ENCODE assay signal across 19 cellular contexts in genomic region chr11:134734894-134735293, GRCh38.
DNase-seq lines count a peak whose midpoint lies in the region; ATAC-seq, FAIRE-seq and TF ChIP-seq lines count a peak whose summit lies in the region.
"Had no signal": no experiment of that assay in that cellular context is flagged by ENCODE, and none has a peak within 500 bp of the region (broad histone marks: within the 10 kb centered on the region; RNA-seq: fewer than 3 reads in every experiment).

No MANE protein-coding gene starts in this region.

- no peak for FAIRE-seq in GM12892 (lab: Jason Lieb, UNC)
- FAIRE-seq: H1 had no signal

- POLR2A ChIA-PET in activated naive CD8-positive, alpha-beta T cell treated with anti-CD3 and anti-CD28 coated beads, Interleukin-2, amount 10 ng/mL, durations not matched to agents 7 days and 5 days (lab: Charles Lee): no interaction called here

- H3K27me3 Mint-ChIP-seq in natural killer cell treated with Interleukin-12 subunit alpha and Interleukin-12 subunit beta and Interleukin-15 and Interleukin-18, amount 100 ng/mL, for 72 hours: peaks cover 6 to 13% of the 10 kb centered on the region in 2 donors
- H3K27me3 Mint-ChIP-seq in natural killer cell (ENCODE audit: low read depth in 2 of 2) (peaks cover 8 to 14% of the 10 kb centered on the region in 2 donors), mesothelial cell of epicardium (ENCODE audit: low read depth) (no peaks in the 10 kb centered on the region)
- H3K27me3 Mint-ChIP-seq in activated naive CD8-positive, alpha-beta T cell treated with anti-CD3 and anti-CD28 coated beads, Interleukin-2, amount 10 ng/mL, durations not matched to agents 7 days and 5 days: peaks cover 3% of the 10 kb centered on the region
- H3K27me3 Mint-ChIP-seq: CD4-positive, CD25-positive, alpha-beta regulatory T cell had no signal

- no peak for TF ChIP-seq POLR2A in GM12892 (IDR thresholded peaks at IDR 0.05; ENCODE audit: low read depth, low read length)

- intact Hi-C loops in natural killer cell (cut with micrococcal nuclease): no loop called here

- no peaks in the 10 kb centered on the region for H3K36me3 Mint-ChIP-seq in natural killer cell treated with Interleukin-12 subunit alpha and Interleukin-12 subunit beta and Interleukin-15 and Interleukin-18, amount 100 ng/mL, for 72 hours
- H3K36me3 Mint-ChIP-seq in natural killer cell (no peaks in the 10 kb centered on the region), mesothelial cell of epicardium (no peaks in the 10 kb centered on the region)
- no peaks in the 10 kb centered on the region for H3K36me3 Mint-ChIP-seq in activated naive CD8-positive, alpha-beta T cell treated with anti-CD3 and anti-CD28 coated beads, Interleukin-2, amount 10 ng/mL, durations not matched to agents 7 days and 5 days
- H3K36me3 Mint-ChIP-seq: CD4-positive, CD25-positive, alpha-beta regulatory T cell had no signal

- no peaks in the 10 kb centered on the region for H3K4me1 Mint-ChIP-seq in natural killer cell treated with Interleukin-12 subunit alpha and Interleukin-12 subunit beta and Interleukin-15 and Interleukin-18, amount 100 ng/mL, for 72 hours (ENCODE audit: low read depth in 2 of 2)
- H3K4me1 Mint-ChIP-seq in natural killer cell (peaks cover 0 to 7% of the 10 kb centered on the region in 2 donors), mesothelial cell of epicardium (peaks cover 46% of the 10 kb centered on the region)
- peaks cover 3% of the 10 kb centered on the region for H3K4me1 Mint-ChIP-seq in activated naive CD8-positive, alpha-beta T cell treated with anti-CD3 and anti-CD28 coated beads, Interleukin-2, amount 10 ng/mL, durations not matched to agents 7 days and 5 days
- H3K4me1 Mint-ChIP-seq: CD4-positive, CD25-positive, alpha-beta regulatory T cell had no signal

- no peak overlapping the region for H3K27ac Mint-ChIP-seq in natural killer cell treated with Interleukin-12 subunit alpha and Interleukin-12 subunit beta and Interleukin-15 and Interleukin-18, amount 100 ng/mL, for 72 hours
- H3K27ac Mint-ChIP-seq in natural killer cell (no peak overlapping the region), mesothelial cell of epicardium (peak overlapping the region; percentile 58)
- H3K27ac Mint-ChIP-seq in activated naive CD8-positive, alpha-beta T cell treated with anti-CD3 and anti-CD28 coated beads, Interleukin-2, amount 10 ng/mL, durations not matched to agents 7 days and 5 days: no peak overlapping the region
- H3K27ac Mint-ChIP-seq: CD4-positive, CD25-positive, alpha-beta regulatory T cell had no signal

- DNase-seq in natural killer cell treated with Interleukin-12 subunit alpha and Interleukin-12 subunit beta and Interleukin-15 and Interleukin-18, amount 100 ng/mL, for 72 hours (ENCODE audit: low spot score): no peak
- no peak for DNase-seq in natural killer cell
- no peak for DNase-seq in activated naive CD8-positive, alpha-beta T cell treated with anti-CD3 and anti-CD28 coated beads, Interleukin-2, amount 10 ng/mL, durations not matched to agents 7 days and 5 days
- no peak for DNase-seq in mesothelial cell of epicardium (ENCODE audit: low spot score in 2 of 2, unreplicated experiment in 2 of 2)
- DNase-seq in activated CD8-positive, alpha-beta memory T cell treated with anti-CD3 and anti-CD28 coated beads, Interleukin-2, amount 50 U/mL, for 48 hours: no peak
- DNase-seq in GM12892 (ENCODE audit: insufficient read length): no peak
- DNase-seq: BE2C; Caco-2; CD4-positive, CD25-positive, alpha-beta regulatory T cell; NCI-H1092 treated with DMSO at 0.1 percent for 48 hours; NCI-H1694; NCI-H226; NCI-H524 treated with DMSO at 0.1 percent for 48 hours; PC-3; SIG-M5 had no signal

- peak overlapping the region; percentile 47 for H3K27ac ChIP-seq in temporal lobe (ENCODE audit: low read depth, low read length)
- H3K27ac ChIP-seq: RWPE1 had no signal

- no peaks in the 10 kb centered on the region for H3K9me3 Mint-ChIP-seq in natural killer cell treated with Interleukin-12 subunit alpha and Interleukin-12 subunit beta and Interleukin-15 and Interleukin-18, amount 100 ng/mL, for 72 hours
- H3K9me3 Mint-ChIP-seq in natural killer cell: no peaks in the 10 kb centered on the region
- no peaks in the 10 kb centered on the region for H3K9me3 Mint-ChIP-seq in activated naive CD8-positive, alpha-beta T cell treated with anti-CD3 and anti-CD28 coated beads, Interleukin-2, amount 10 ng/mL, durations not matched to agents 7 days and 5 days
- no peaks in the 10 kb centered on the region for H3K9me3 Mint-ChIP-seq in mesothelial cell of epicardium
- H3K9me3 Mint-ChIP-seq: CD4-positive, CD25-positive, alpha-beta regulatory T cell had no signal

- H3K4me3 Mint-ChIP-seq in natural killer cell treated with Interleukin-12 subunit alpha and Interleukin-12 subunit beta and Interleukin-15 and Interleukin-18, amount 100 ng/mL, for 72 hours: peak overlapping the region; percentile 38
- no peak overlapping the region for H3K4me3 Mint-ChIP-seq in natural killer cell
- peak overlapping the region; percentile 51 for H3K4me3 Mint-ChIP-seq in activated naive CD8-positive, alpha-beta T cell treated with anti-CD3 and anti-CD28 coated beads, Interleukin-2, amount 10 ng/mL, durations not matched to agents 7 days and 5 days
- H3K4me3 Mint-ChIP-seq in mesothelial cell of epicardium: no peak overlapping the region
- H3K4me3 Mint-ChIP-seq: CD4-positive, CD25-positive, alpha-beta regulatory T cell had no signal

- no peak for TF ChIP-seq CTCF in natural killer cell (IDR thresholded peaks at IDR 0.05)
- no peak for TF ChIP-seq CTCF in mesothelial cell of epicardium (IDR thresholded peaks at IDR 0.05; ENCODE audit: unreplicated experiment)

- ATAC-seq in natural killer cell treated with Interleukin-12 subunit alpha and Interleukin-12 subunit beta and Interleukin-15 and Interleukin-18, amount 100 ng/mL, for 72 hours: no peak
- no peak for ATAC-seq in natural killer cell
- ATAC-seq in activated naive CD8-positive, alpha-beta T cell treated with anti-CD3 and anti-CD28 coated beads, Interleukin-2, amount 10 ng/mL, durations not matched to agents 7 days and 5 days (ENCODE audit: low read depth): peak; percentile 22
- no peak for ATAC-seq in HG02759 (IDR thresholded peaks at IDR 0.05; ENCODE audit: unreplicated experiment)
- ATAC-seq: PC-3 had no signal

Comparison
In these comparisons a context has a peak if more than half of its experiments do, and no peak if none do; other contexts are left out.
1. H3K4me3 Mint-ChIP-seq: peak in natural killer cell treated with Interleukin-12 subunit alpha and Interleukin-12 subunit beta and Interleukin-15 and Interleukin-18, amount 100 ng/mL, for 72 hours (single experiment) and activated naive CD8-positive, alpha-beta T cell treated with anti-CD3 and anti-CD28 coated beads, Interleukin-2, amount 10 ng/mL, durations not matched to agents 7 days and 5 days (single experiment); none in natural killer cell (single experiment) and mesothelial cell of epicardium (single experiment).